ENCODE assay signal across 8 cellular contexts in genomic region chr10:132570771-132571564, GRCh38. TPM values are rescaled to one million over a fixed set of nuclear protein-coding genes. Genes with fewer than 3 reads are reported as not detected.
A peak's percentile ranks its signal among the peaks of the same experiment; 100 is the strongest.
DNase-seq lines count a peak whose midpoint lies in the region; ATAC-seq and TF ChIP-seq lines count a peak whose summit lies in the region.

No MANE protein-coding gene starts in this region.

- ATAC-seq in HG02642 (IDR thresholded peaks at IDR 0.05; ENCODE audit: poor library complexity, unreplicated experiment): peak; percentile 50
- ATAC-seq in foreskin keratinocyte: peak; percentile 67

- H3K27ac ChIP-seq in foreskin keratinocyte: peak overlapping the region; percentile 10
- no peak overlapping the region for H3K27ac ChIP-seq in brain microvascular endothelial cell

- in situ Hi-C loops in brain microvascular endothelial cell (cut with HindIII; ENCODE audit: low pct_ligation_motif_present, low sequenced_read_pairs): no loop called here

- peaks cover 4% of the 10 kb centered on the region for H3K4me1 ChIP-seq in foreskin keratinocyte

- DNase-seq in DMS 273 (lab: John Stamatoyannopoulos, UW; ENCODE audit: unreplicated experiment) (peak; percentile 21), DMS 273 treated with DMSO at 0.1 percent for 48 hours (lab: John Stamatoyannopoulos, UW) (no peak), NCI-H1105 (lab: John Stamatoyannopoulos, UW) (peak; percentile 8), foreskin keratinocyte (peak; percentile 54 to 69), T-helper 2 cell (no peak), Kasumi-1 (lab: John Stamatoyannopoulos, UW) (no peak), brain microvascular endothelial cell (no peak)

- TF ChIP-seq CTCF in foreskin keratinocyte (conservative IDR thresholded peaks at IDR 0.05) (no peak), brain microvascular endothelial cell (IDR thresholded peaks at IDR 0.05; ENCODE audit: low read depth, low read length, missing control alignments) (no peak)

- H3K36me3 ChIP-seq in brain microvascular endothelial cell (replicated peaks): no peaks in the 10 kb centered on the region

- no peak overlapping the region for H3K4me3 ChIP-seq in brain microvascular endothelial cell (ENCODE audit: low read depth, low read length)

- H3K27me3 ChIP-seq in foreskin keratinocyte (no peaks in the 10 kb centered on the region), brain microvascular endothelial cell (replicated peaks) (no peaks in the 10 kb centered on the region)

RNA-seq across cellular contexts. Expression of gene INPP5A, which starts 33.4 kb away (rescaled TPM):
- 16.2 and 16.7 TPM in 2 replicates for total RNA-seq in foreskin keratinocyte
- 8.8 and 10.6 TPM in 2 replicates for polyA plus RNA-seq in foreskin keratinocyte

Comparison
In these comparisons a context has a peak if more than half of its experiments do, and no peak if none do; other contexts are left out.
1. DNase-seq: peak in DMS 273 (single experiment), NCI-H1105 (single experiment) and foreskin keratinocyte (2 of 2); none in DMS 273 treated with DMSO at 0.1 percent for 48 hours (single experiment), T-helper 2 cell (0 of 5), Kasumi-1 (0 of 2) and brain microvascular endothelial cell (single experiment).